ENCODE assay signal across 33 cellular contexts in the genomic region with DNA sequence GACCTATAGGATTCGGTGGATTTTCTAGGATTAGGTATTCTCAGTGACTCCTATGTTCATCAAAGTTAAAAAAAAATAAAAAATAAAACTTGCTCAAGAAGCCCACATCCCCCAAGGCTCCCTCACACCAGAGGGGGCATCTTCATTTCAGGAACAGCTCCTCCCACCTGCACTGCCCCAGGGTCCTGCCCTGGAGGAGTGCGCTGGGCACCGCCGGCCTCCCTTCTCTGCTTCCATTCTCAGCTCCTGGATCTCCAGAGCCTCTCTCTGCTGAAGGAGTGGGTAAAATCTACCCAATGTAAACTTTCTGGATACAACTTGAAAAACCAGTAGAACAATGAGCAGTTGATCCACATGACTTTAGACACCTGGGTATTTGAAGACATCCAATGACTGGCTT.
"Had no signal": no experiment of that assay in that cellular context is flagged by ENCODE, and none has a peak within 500 bp of the region (broad histone marks: within the 10 kb centered on the region; RNA-seq: fewer than 3 reads in every experiment).

No MANE protein-coding gene starts in this region.

- H3K27me3 Mint-ChIP-seq: activated CD4-positive, alpha-beta memory T cell treated with anti-CD3 and anti-CD28 coated beads, Interleukin-2, amount 10 ng/mL, durations not matched to agents 7 days and 5 days; activated CD4-positive, alpha-beta T cell treated with anti-CD3 and anti-CD28 coated beads, Interleukin-2, amount 10 ng/mL, durations not matched to agents 7 days and 5 days; activated CD8-positive, alpha-beta memory T cell treated with anti-CD3 and anti-CD28 coated beads, Interleukin-2, amount 10 ng/mL, durations not matched to agents 7 days and 5 days; activated T-cell treated with anti-CD3 and anti-CD28 coated beads, Interleukin-2, amount 50 U/mL, for 24 hours had no signal

- H3K27ac ChIP-seq: adrenal gland, body of pancreas, brain microvascular endothelial cell, breast epithelium, WERI-Rb-1 had no signal

- DNase-seq: activated CD4-positive, alpha-beta memory T cell treated with anti-CD3 and anti-CD28 coated beads, Interleukin-2, amount 10 ng/mL, durations not matched to agents 7 days and 5 days; activated CD4-positive, alpha-beta T cell treated with anti-CD3 and anti-CD28 coated beads for 1 hour; activated CD4-positive, alpha-beta T cell treated with anti-CD3 and anti-CD28 coated beads for 36 hours; activated CD4-positive, alpha-beta T cell treated with anti-CD3 and anti-CD28 coated beads for 48 hours; activated CD4-positive, alpha-beta T cell treated with anti-CD3 and anti-CD28 coated beads, Interleukin-2, amount 10 ng/mL, durations not matched to agents 7 days and 5 days; activated CD4-positive, alpha-beta T cell treated with anti-CD3 and anti-CD28 coated beads, Interleukin-2, amount 50 U/mL, for 48 hours; activated CD4-positive, CD25-positive, alpha-beta regulatory T cell; activated CD8-positive, alpha-beta memory T cell treated with anti-CD3 and anti-CD28 coated beads for 24 hours; activated CD8-positive, alpha-beta memory T cell treated with anti-CD3 and anti-CD28 coated beads, Interleukin-2, amount 10 ng/mL, durations not matched to agents 7 days and 5 days; activated CD8-positive, alpha-beta memory T cell treated with anti-CD3 and anti-CD28 coated beads, Interleukin-2, amount 50 U/mL, for 48 hours; activated CD8-positive, alpha-beta T cell treated with anti-CD3 and anti-CD28 coated beads, Interleukin-2, amount 10 ng/mL, durations not matched to agents 7 days and 5 days; activated effector memory CD4-positive, alpha-beta T cell treated with Interleukin-2 at 50 U/mL for 16 hours; activated gamma-delta T cell; activated naive CD4-positive, alpha-beta T cell treated with anti-CD3 and anti-CD28 coated beads for 36 hours; activated naive CD4-positive, alpha-beta T cell treated with anti-CD3 and anti-CD28 coated beads, Interleukin-2, amount 50 U/mL, for 16 hours; activated naive CD8-positive, alpha-beta T cell treated with anti-CD3 and anti-CD28 coated beads for 36 hours; activated T-cell treated with anti-CD3 and anti-CD28 coated beads, Interleukin-2, amount 50 U/mL, for 24 hours; activated T-cell treated with anti-CD3 and anti-CD28 coated beads, Interleukin-2, amount 50 U/mL, for 48 hours; adrenal gland; amniotic stem cell; aorta; body of pancreas; brain microvascular endothelial cell; central memory CD4-positive, alpha-beta T cell; T-helper 2 cell; T-helper 9 cell; WERI-Rb-1 had no signal

- H3K36me3 ChIP-seq: adrenal gland, brain microvascular endothelial cell, breast epithelium, WERI-Rb-1 had no signal

- H3K27me3 ChIP-seq: adrenal gland, body of pancreas, brain microvascular endothelial cell, breast epithelium had no signal

- H3K4me3 ChIP-seq: adrenal gland, body of pancreas, breast epithelium had no signal

- H3K27ac Mint-ChIP-seq: activated CD4-positive, alpha-beta memory T cell treated with anti-CD3 and anti-CD28 coated beads, Interleukin-2, amount 10 ng/mL, durations not matched to agents 7 days and 5 days; activated CD4-positive, alpha-beta T cell treated with anti-CD3 and anti-CD28 coated beads for 36 hours; activated CD4-positive, alpha-beta T cell treated with anti-CD3 and anti-CD28 coated beads, Interleukin-2, amount 10 ng/mL, durations not matched to agents 7 days and 5 days; activated CD8-positive, alpha-beta memory T cell treated with anti-CD3 and anti-CD28 coated beads, Interleukin-2, amount 10 ng/mL, durations not matched to agents 7 days and 5 days; activated CD8-positive, alpha-beta T cell treated with anti-CD3 and anti-CD28 coated beads, Interleukin-2, amount 10 ng/mL, durations not matched to agents 7 days and 5 days; activated naive CD4-positive, alpha-beta T cell treated with anti-CD3 and anti-CD28 coated beads for 36 hours; activated naive CD4-positive, alpha-beta T cell treated with anti-CD3 and anti-CD28 coated beads, Interleukin-2, amount 50 U/mL, for 72 hours; activated naive CD8-positive, alpha-beta T cell treated with anti-CD3 and anti-CD28 coated beads for 36 hours; activated T-cell treated with anti-CD3 and anti-CD28 coated beads, Interleukin-2, amount 50 U/mL, for 24 hours; activated T-helper 2 cell treated with anti-CD3 and anti-CD28 coated beads, Interferon-gamma antibody, Interleukin-2, Interleukin-4, amounts not matched to agents 10 μg/mL and 5 μg/mL and 100 μg/mL, durations not matched to agents 14 hours and 24 hours and 36 hours; T-helper 1 cell treated with Interleukin-12 subunit alpha and Interleukin-12 subunit beta and Interleukin-4 antibody, amounts not matched to agents 30 μg/mL and 1 μg/mL, for 36 hours; T-helper 2 cell treated with Interferon-gamma antibody and Interleukin-4, amounts not matched to agents 5 μg/mL and 100 μg/mL, for 36 hours; WTC11 had no signal

- H3K9me3 Mint-ChIP-seq: activated CD4-positive, alpha-beta T cell treated with anti-CD3 and anti-CD28 coated beads, Interleukin-2, amount 10 ng/mL, durations not matched to agents 7 days and 5 days; activated T-helper 2 cell treated with anti-CD3 and anti-CD28 coated beads, Interferon-gamma antibody, Interleukin-2, Interleukin-4, amounts not matched to agents 10 μg/mL and 5 μg/mL and 100 μg/mL, durations not matched to agents 14 hours and 24 hours and 36 hours; T-helper 1 cell treated with Interleukin-12 subunit alpha and Interleukin-12 subunit beta and Interleukin-4 antibody, amounts not matched to agents 30 μg/mL and 1 μg/mL, for 36 hours; T-helper 2 cell treated with Interferon-gamma antibody and Interleukin-4, amounts not matched to agents 5 μg/mL and 100 μg/mL, for 36 hours had no signal

- H3K4me1 ChIP-seq: adrenal gland, body of pancreas, breast epithelium had no signal

- H3K36me3 Mint-ChIP-seq: activated CD8-positive, alpha-beta memory T cell treated with anti-CD3 and anti-CD28 coated beads, Interleukin-2, amount 10 ng/mL, durations not matched to agents 7 days and 5 days; activated naive CD8-positive, alpha-beta T cell treated with anti-CD3 and anti-CD28 coated beads for 36 hours had no signal

- H3K9me3 ChIP-seq: adrenal gland, body of pancreas had no signal

- H3K4me1 Mint-ChIP-seq: activated CD4-positive, alpha-beta memory T cell treated with anti-CD3 and anti-CD28 coated beads, Interleukin-2, amount 10 ng/mL, durations not matched to agents 7 days and 5 days; activated CD4-positive, alpha-beta T cell treated with anti-CD3 and anti-CD28 coated beads for 36 hours; activated CD4-positive, alpha-beta T cell treated with anti-CD3 and anti-CD28 coated beads, Interleukin-2, amount 10 ng/mL, durations not matched to agents 7 days and 5 days; activated CD8-positive, alpha-beta memory T cell treated with anti-CD3 and anti-CD28 coated beads, Interleukin-2, amount 10 ng/mL, durations not matched to agents 7 days and 5 days; activated naive CD8-positive, alpha-beta T cell treated with anti-CD3 and anti-CD28 coated beads for 36 hours; WTC11 had no signal

- H3K4me3 Mint-ChIP-seq: activated CD4-positive, alpha-beta memory T cell treated with anti-CD3 and anti-CD28 coated beads, Interleukin-2, amount 10 ng/mL, durations not matched to agents 7 days and 5 days; activated CD4-positive, alpha-beta T cell treated with anti-CD3 and anti-CD28 coated beads for 36 hours; activated CD4-positive, alpha-beta T cell treated with anti-CD3 and anti-CD28 coated beads, Interleukin-2, amount 10 ng/mL, durations not matched to agents 7 days and 5 days; activated CD8-positive, alpha-beta memory T cell treated with anti-CD3 and anti-CD28 coated beads, Interleukin-2, amount 10 ng/mL, durations not matched to agents 7 days and 5 days; activated CD8-positive, alpha-beta T cell treated with anti-CD3 and anti-CD28 coated beads, Interleukin-2, amount 10 ng/mL, durations not matched to agents 7 days and 5 days; activated naive CD4-positive, alpha-beta T cell treated with anti-CD3 and anti-CD28 coated beads for 36 hours; activated naive CD8-positive, alpha-beta T cell treated with anti-CD3 and anti-CD28 coated beads for 36 hours; activated T-cell treated with anti-CD3 and anti-CD28 coated beads, Interleukin-2, amount 50 U/mL, for 24 hours; T-helper 1 cell treated with Interleukin-12 subunit alpha and Interleukin-12 subunit beta and Interleukin-4 antibody, amounts not matched to agents 30 μg/mL and 1 μg/mL, for 36 hours; T-helper 2 cell treated with Interferon-gamma antibody and Interleukin-4, amounts not matched to agents 5 μg/mL and 100 μg/mL, for 36 hours; WTC11 had no signal
